20 cellular contexts compared by ENCODE assay signal in genomic region chr10:21677551-21677950, GRCh38.
A peak's percentile ranks its signal among the peaks of the same experiment; 100 is the strongest.
DNase-seq lines count a peak whose midpoint lies in the region; ATAC-seq, FAIRE-seq and TF ChIP-seq lines count a peak whose summit lies in the region.
"Had no signal": no experiment of that assay in that cellular context is flagged by ENCODE, and none has a peak within 500 bp of the region (broad histone marks: within the 10 kb centered on the region; RNA-seq: fewer than 3 reads in every experiment).

No MANE protein-coding gene starts in this region.

- no peaks in the 10 kb centered on the region for H3K4me1 ChIP-seq in K562 (replicated peaks in 1 of 2; ENCODE audit: control insufficient read depth in 2 of 2, insufficient read depth in 2 of 2, low read length in 2 of 2)
- H3K4me1 ChIP-seq: BLaER1 had no signal

- H3K36me3 ChIP-seq in K562 (ENCODE audit: control insufficient read depth, insufficient read depth, low read length): peaks cover 52% of the 10 kb centered on the region
- H3K36me3 ChIP-seq: BE2C had no signal

- no peak overlapping the region for H3K4me3 ChIP-seq in K562
- H3K4me3 ChIP-seq: BLaER1 had no signal

- H3K9me3 ChIP-seq in K562 (replicated peaks; ENCODE audit: control insufficient read depth, insufficient read depth, low read depth, low read length): no peaks in the 10 kb centered on the region
- H3K9me3 ChIP-seq: BE2C, BLaER1 had no signal

- no peak for TF ChIP-seq EP300 in K562 (IDR thresholded peaks at IDR 0.05; ENCODE audit: low read length)

- FAIRE-seq in D721Med (lab: Jason Lieb, UNC): peak; percentile 81
- FAIRE-seq in GM12892 (lab: Jason Lieb, UNC): peak; percentile 9
- no peak for FAIRE-seq in K562 (lab: Jason Lieb, UNC)
- FAIRE-seq: A204.1, G401.6, GM12891, GM18507 had no signal

- TF ChIP-seq RAD21 in K562 (CRISPR knock-in tag; conservative IDR thresholded peaks at IDR 0.05 in 1 of 2, IDR thresholded peaks at IDR 0.05 in 1 of 2): no peak

- TF ChIP-seq POLR2A in GM12892 (IDR thresholded peaks at IDR 0.05; ENCODE audit: low read depth, low read length) (no peak), K562 (conservative IDR thresholded peaks at IDR 0.05) (no peak)

- H3K27ac ChIP-seq in K562 (ENCODE audit: extremely low read depth, low read depth, low read length): no peak overlapping the region
- H3K27ac ChIP-seq: BLaER1 had no signal

- no peaks in the 10 kb centered on the region for H3K27me3 ChIP-seq in K562 (ENCODE audit: control insufficient read depth in 2 of 2, insufficient read depth in 2 of 2, low read length in 2 of 2)
- H3K27me3 ChIP-seq: BE2C, BLaER1 had no signal

- H4K20me1 ChIP-seq in K562 (replicated peaks; ENCODE audit: control insufficient read depth, insufficient read depth, low read length): peaks cover 5% of the 10 kb centered on the region; the same call in 1 of the 2 replicates
- H4K20me1 ChIP-seq: BLaER1 had no signal

- DNase-seq in D721Med (ENCODE audit: insufficient read length, low spot score): no peak
- no peak for DNase-seq in GM12892 (ENCODE audit: insufficient read length)
- DNase-seq in K562 (ENCODE audit: extremely low read depth in 1 of 4, low spot score in 3 of 4): no peak
- DNase-seq in stimulated activated CD4-positive, alpha-beta T cell treated with anti-CD3 and anti-CD28 coated beads, Interleukin-4, amount 100 ng/mL, for 1 hour: no peak
- DNase-seq: 8988T; ACHN; BE2C; C1 segment of cervical spinal cord; CD4-positive, alpha-beta memory T cell; CD4-positive, CD25-positive, alpha-beta regulatory T cell; CD8-positive, alpha-beta memory T cell; COR-L47; DMS79 treated with DMSO at 0.1 percent for 48 hours; GF-D8 had no signal

- CTCF ChIA-PET in K562 (lab: Yijun Ruan, JAX; ENCODE audit: low intra/inter-chr PET ratio): no interaction called here

- in situ Hi-C loops in K562 (cut with MboI): no loop called here

- 94% methylated on average over 3 of the region's 3 CpGs for WGBS in K562 (ENCODE audit: insufficient coverage, low coverage, missing lambda C conversion rate)

- no peak overlapping the region for H3K9ac ChIP-seq in K562 (ENCODE audit: insufficient read depth in 1 of 2, low read depth in 2 of 2, low read length in 2 of 2)
- H3K9ac ChIP-seq: BLaER1 had no signal

- no peak for ATAC-seq in K562
- no peak for ATAC-seq in HG03025 (IDR thresholded peaks at IDR 0.05; ENCODE audit: low FRiP score, unreplicated experiment)

- intact Hi-C loops in K562 (cut with micrococcal nuclease): no loop called here

- peaks cover 28% of the 10 kb centered on the region for H3K79me2 ChIP-seq in K562 (ENCODE audit: control insufficient read depth, insufficient read depth, low read length)

- H3K9me1 ChIP-seq in K562 (ENCODE audit: control insufficient read depth, insufficient read depth, low read length): no peaks in the 10 kb centered on the region

- POLR2A ChIA-PET in K562 (lab: Yijun Ruan, JAX): no interaction called here

- no TSS peak for BruUV-seq in K562 (replicated peaks; lab: Mats Ljungman, UMichigan)

- H3K4me2 ChIP-seq in K562 (ENCODE audit: insufficient read depth, low read length): no peak overlapping the region
- H3K4me2 ChIP-seq: BLaER1 had no signal

- no peak for TF ChIP-seq CTCF in D721Med (IDR thresholded peaks at IDR 0.05; ENCODE audit: insufficient read depth, missing control alignments)
- no peak for TF ChIP-seq CTCF in K562 (IDR thresholded peaks at IDR 0.05 in 2 of 3, conservative IDR thresholded peaks at IDR 0.05 in 1 of 3; ENCODE audit: insufficient read depth in 2 of 3, low read depth in 1 of 3, low read length in 3 of 3)

- H2AFZ ChIP-seq in K562 (ENCODE audit: low read depth, low read length): no peak overlapping the region

TF ChIP-seq in K562, 482 proteins besides CTCF, POLR2A, EP300 and RAD21:
- TF ChIP-seq ASH1L (IDR thresholded peaks at IDR 0.05; ENCODE audit: borderline replicate concordance, low read depth, partially characterized antibody) (no peak), CEBPG (CRISPR knock-in tag; IDR thresholded peaks at IDR 0.05) (no peak), CEBPG (tag; conservative IDR thresholded peaks at IDR 0.05 in 1 of 2, IDR thresholded peaks at IDR 0.05 in 1 of 2) (0 out of 4 replicates have a peak, but pooled peaks of 1 of the 2 experiments have one; percentile 17), ATF3 (IDR thresholded peaks at IDR 0.05) (peak; percentile 63), ATF3 (CRISPR knock-in tag; conservative IDR thresholded peaks at IDR 0.05) (no peak)
